In genomic region chr7:21616796-21617436, GRCh38 we compare ENCODE assay signal across 16 cellular contexts.
DNase-seq lines count a peak whose midpoint lies in the region; ATAC-seq, FAIRE-seq and TF ChIP-seq lines count a peak whose summit lies in the region.
"Had no signal": no experiment of that assay in that cellular context is flagged by ENCODE, and none has a peak within 500 bp of the region (broad histone marks: within the 10 kb centered on the region; RNA-seq: fewer than 3 reads in every experiment).

No MANE protein-coding gene starts in this region.

- H3K4me1 Mint-ChIP-seq in activated T-helper 2 cell treated with anti-CD3 and anti-CD28 coated beads, Interferon-gamma antibody, Interleukin-2, Interleukin-4, amounts not matched to agents 10 μg/mL and 5 μg/mL and 100 μg/mL, durations not matched to agents 14 hours and 24 hours and 36 hours (ENCODE audit: low read depth), result no peaks in the 10 kb centered on the region
- no peaks in the 10 kb centered on the region for H3K4me1 Mint-ChIP-seq in activated CD4-positive, alpha-beta T cell treated with anti-CD3 and anti-CD28 coated beads, Interleukin-2, amount 10 ng/mL, durations not matched to agents 24 days and 14 days
- H3K4me1 Mint-ChIP-seq: IgD-negative memory B cell had no signal

- H3K36me3 ChIP-seq in Panc1 (ENCODE audit: control insufficient read depth, insufficient read depth, low read length) (no peaks in the 10 kb centered on the region), fibroblast of lung (ENCODE audit: control insufficient read depth, insufficient read depth, low read length) (no peaks in the 10 kb centered on the region), pancreas (no peaks in the 10 kb centered on the region), HAP-1 (replicated peaks) (no peaks in the 10 kb centered on the region), Karpas-422 (ENCODE audit: insufficient read depth, low read length) (no peaks in the 10 kb centered on the region)
- H3K36me3 ChIP-seq: stomach had no signal

- H3K9ac ChIP-seq in fibroblast of lung (ENCODE audit: insufficient read depth, low read length) (no peak overlapping the region), Karpas-422 (ENCODE audit: low read length) (no peak overlapping the region)

- no peaks in the 10 kb centered on the region for H3K9me2 ChIP-seq in Karpas-422 (replicated peaks; ENCODE audit: insufficient read depth, low read length)

- H4K20me1 ChIP-seq in fibroblast of lung (ENCODE audit: control insufficient read depth, extremely low read depth, insufficient read depth, low read length), result no peaks in the 10 kb centered on the region
- H4K20me1 ChIP-seq in Karpas-422 (ENCODE audit: insufficient read depth, low read depth, low read length), result no peaks in the 10 kb centered on the region

- no TSS peak for BruUV-seq in Panc1 (replicated peaks; lab: Mats Ljungman, UMichigan)

- no peaks in the 10 kb centered on the region for H3K9me3 Mint-ChIP-seq in activated T-helper 2 cell treated with anti-CD3 and anti-CD28 coated beads, Interferon-gamma antibody, Interleukin-2, Interleukin-4, amounts not matched to agents 10 μg/mL and 5 μg/mL and 100 μg/mL, durations not matched to agents 14 hours and 24 hours and 36 hours
- peaks cover 2% of the 10 kb centered on the region for H3K9me3 Mint-ChIP-seq in activated CD4-positive, alpha-beta T cell treated with anti-CD3 and anti-CD28 coated beads, Interleukin-2, amount 10 ng/mL, durations not matched to agents 24 days and 14 days
- H3K9me3 Mint-ChIP-seq: CD8-positive, alpha-beta T cell had no signal

- H3K27me3 Mint-ChIP-seq in activated T-helper 2 cell treated with anti-CD3 and anti-CD28 coated beads, Interferon-gamma antibody, Interleukin-2, Interleukin-4, amounts not matched to agents 10 μg/mL and 5 μg/mL and 100 μg/mL, durations not matched to agents 14 hours and 24 hours and 36 hours (ENCODE audit: low read depth), result no peaks in the 10 kb centered on the region
- no peaks in the 10 kb centered on the region for H3K27me3 Mint-ChIP-seq in activated CD4-positive, alpha-beta T cell treated with anti-CD3 and anti-CD28 coated beads, Interleukin-2, amount 10 ng/mL, durations not matched to agents 24 days and 14 days
- H3K27me3 Mint-ChIP-seq: IgD-negative memory B cell had no signal

- H2AFZ ChIP-seq in fibroblast of lung (ENCODE audit: low read length), result no peak overlapping the region
- H2AFZ ChIP-seq in Karpas-422 (ENCODE audit: low read length), result no peak overlapping the region

- in situ Hi-C loops in Panc1 (cut with HindIII; ENCODE audit: low pct_unique_long_range_greater_than_20kb, low sequenced_read_pairs) (no loop called here), HAP-1 (cut with MboI; ENCODE audit: low sequenced_read_pairs) (no loop called here)

- H3K27ac Mint-ChIP-seq in activated T-helper 2 cell treated with anti-CD3 and anti-CD28 coated beads, Interferon-gamma antibody, Interleukin-2, Interleukin-4, amounts not matched to agents 10 μg/mL and 5 μg/mL and 100 μg/mL, durations not matched to agents 14 hours and 24 hours and 36 hours, result no peak overlapping the region
- no peak overlapping the region for H3K27ac Mint-ChIP-seq in activated CD4-positive, alpha-beta T cell treated with anti-CD3 and anti-CD28 coated beads, Interleukin-2, amount 10 ng/mL, durations not matched to agents 24 days and 14 days
- H3K27ac Mint-ChIP-seq: CD8-positive, alpha-beta T cell; IgD-negative memory B cell had no signal

- DNase-seq in GM03348 (ENCODE audit: low spot score) (peak; percentile 11), Panc1 (ENCODE audit: low read depth, low spot score) (peak; percentile 42), fibroblast of lung (ENCODE audit: low read depth in 2 of 2) (peak; percentile 31 to 79), pancreas (no peak), HAP-1 (ENCODE audit: low spot score in 2 of 2) (no peak), Karpas-422 (no peak)
- DNase-seq in activated T-helper 2 cell treated with anti-CD3 and anti-CD28 coated beads, Interferon-gamma antibody, Interleukin-2, Interleukin-4, amounts not matched to agents 10 μg/mL and 5 μg/mL and 100 μg/mL, durations not matched to agents 14 hours and 24 hours and 36 hours (ENCODE audit: low spot score), result no peak
- no peak for DNase-seq in activated CD4-positive, alpha-beta T cell treated with anti-CD3 and anti-CD28 coated beads, Interleukin-2, amount 10 ng/mL, durations not matched to agents 24 days and 14 days
- DNase-seq: activated gamma-delta T cell treated with Interleukin-2 at 50 U/mL for 16 hours; CD8-positive, alpha-beta T cell; NCI-H2171; nucleus accumbens; SHP77 treated with DMSO at 0.1 percent for 48 hours; stomach had no signal

- POLR2A ChIA-PET in Panc1 (lab: Charles Lee), result no interaction called here

- peaks cover 6% of the 10 kb centered on the region; the same call in 1 of the 2 replicates for H3K4me1 ChIP-seq in Panc1 (ENCODE audit: control insufficient read depth, insufficient read depth, low read length)
- H3K4me1 ChIP-seq in fibroblast of lung (ENCODE audit: control insufficient read depth, extremely low read depth, insufficient read depth, low read length), result peaks cover 2% of the 10 kb centered on the region
- H3K4me1 ChIP-seq in pancreas, result no peaks in the 10 kb centered on the region
- no peaks in the 10 kb centered on the region for H3K4me1 ChIP-seq in HAP-1
- no peaks in the 10 kb centered on the region for H3K4me1 ChIP-seq in Karpas-422 (ENCODE audit: low read length)

- CTCF ChIA-PET in Panc1 (lab: Charles Lee), result no interaction called here

- no peak for TF ChIP-seq CTCF in Panc1 (IDR thresholded peaks at IDR 0.05)
- no peak for TF ChIP-seq CTCF in fibroblast of lung (conservative IDR thresholded peaks at IDR 0.05 in 1 of 2, IDR thresholded peaks at IDR 0.05 in 1 of 2; ENCODE audit: low read depth in 1 of 2, low read length in 2 of 2)
- TF ChIP-seq CTCF in pancreas (IDR thresholded peaks at IDR 0.05), result no peak

- ATAC-seq in Panc1, result peak; percentile 84
- ATAC-seq in pancreas, result peak; percentile 9 to 63 (median 52)
- ATAC-seq: CD8-positive, alpha-beta T cell had no signal

- intact Hi-C loops in Panc1 (cut with micrococcal nuclease; ENCODE audit: unreplicated experiment), result no loop called here
- intact Hi-C loops in pancreas (cut with DNase I), result no loop called here
- intact Hi-C loops in activated T-helper 2 cell treated with anti-CD3 and anti-CD28 coated beads, Interferon-gamma antibody, Interleukin-2, Interleukin-4, amounts not matched to agents 10 μg/mL and 5 μg/mL and 100 μg/mL, durations not matched to agents 14 hours and 24 hours and 36 hours (cut with micrococcal nuclease), result no loop called here
- intact Hi-C loops in activated CD4-positive, alpha-beta T cell treated with anti-CD3 and anti-CD28 coated beads, Interleukin-2, amount 10 ng/mL, durations not matched to agents 24 days and 14 days (cut with micrococcal nuclease), result no loop called here

- no peak overlapping the region for H3K4me2 ChIP-seq in fibroblast of lung (ENCODE audit: extremely low read depth, insufficient read depth, low read length)
- H3K4me2 ChIP-seq in Karpas-422 (ENCODE audit: low read depth, low read length, poor library complexity, severe bottlenecking), result no peak overlapping the region

- no peaks in the 10 kb centered on the region for H3K36me3 Mint-ChIP-seq in activated T-helper 2 cell treated with anti-CD3 and anti-CD28 coated beads, Interferon-gamma antibody, Interleukin-2, Interleukin-4, amounts not matched to agents 10 μg/mL and 5 μg/mL and 100 μg/mL, durations not matched to agents 14 hours and 24 hours and 36 hours (ENCODE audit: low read depth)
- H3K36me3 Mint-ChIP-seq in activated CD4-positive, alpha-beta T cell treated with anti-CD3 and anti-CD28 coated beads, Interleukin-2, amount 10 ng/mL, durations not matched to agents 24 days and 14 days (ENCODE audit: low read depth), result no peaks in the 10 kb centered on the region
- H3K36me3 Mint-ChIP-seq: CD8-positive, alpha-beta T cell had no signal

- H3K27ac ChIP-seq in Panc1 (ENCODE audit: low read length) (no peak overlapping the region), fibroblast of lung (ENCODE audit: insufficient read depth, low read length) (no peak overlapping the region), pancreas (no peak overlapping the region), Karpas-422 (ENCODE audit: low read length) (no peak overlapping the region)

- H3K27me3 ChIP-seq in Panc1 (ENCODE audit: control insufficient read depth, insufficient read depth, low read length) (no peaks in the 10 kb centered on the region), fibroblast of lung (ENCODE audit: control insufficient read depth, insufficient read depth, low read length) (no peaks in the 10 kb centered on the region), pancreas (no peaks in the 10 kb centered on the region), HAP-1 (ENCODE audit: low read depth) (no peaks in the 10 kb centered on the region), Karpas-422 (ENCODE audit: low read length) (no peaks in the 10 kb centered on the region)
- H3K27me3 ChIP-seq: stomach had no signal

- 57 to 68% methylated on average over 7 of the region's 7 CpGs for WGBS in pancreas, 2 donors

- H3K9me3 ChIP-seq in Panc1 (ENCODE audit: control insufficient read depth, insufficient read depth, low read depth, low read length), result no peaks in the 10 kb centered on the region
- H3K9me3 ChIP-seq in fibroblast of lung (ENCODE audit: control insufficient read depth, insufficient read depth, low read depth, low read length), result no peaks in the 10 kb centered on the region
- H3K9me3 ChIP-seq in pancreas, result no peaks in the 10 kb centered on the region
- H3K9me3 ChIP-seq in HAP-1, result no peaks in the 10 kb centered on the region
- no peaks in the 10 kb centered on the region for H3K9me3 ChIP-seq in Karpas-422 (ENCODE audit: low read length)
- H3K9me3 ChIP-seq: stomach had no signal

- H3K4me3 ChIP-seq in Panc1 (ENCODE audit: low read depth in 2 of 2, low read length in 2 of 2) (no peak overlapping the region), fibroblast of lung (replicated peaks in 1 of 4; ENCODE audit: control extremely low read depth in 1 of 4, insufficient read depth in 1 of 4, low read depth in 3 of 4, low read length in 4 of 4) (no peak overlapping the region), pancreas (no peak overlapping the region), HAP-1 (no peak overlapping the region), Karpas-422 (ENCODE audit: low read length) (no peak overlapping the region)
- H3K4me3 ChIP-seq: stomach had no signal

- no peak for FAIRE-seq in pancreas (lab: Jason Lieb, UNC)
- FAIRE-seq: islet of Langerhans had no signal

- H3K79me2 ChIP-seq in fibroblast of lung (ENCODE audit: control insufficient read depth, insufficient read depth, low read length) (no peaks in the 10 kb centered on the region), Karpas-422 (ENCODE audit: low read length) (no peaks in the 10 kb centered on the region)

- no peak overlapping the region for H3K4me3 Mint-ChIP-seq in activated T-helper 2 cell treated with anti-CD3 and anti-CD28 coated beads, Interferon-gamma antibody, Interleukin-2, Interleukin-4, amounts not matched to agents 10 μg/mL and 5 μg/mL and 100 μg/mL, durations not matched to agents 14 hours and 24 hours and 36 hours (ENCODE audit: low read depth)
- no peak overlapping the region for H3K4me3 Mint-ChIP-seq in activated CD4-positive, alpha-beta T cell treated with anti-CD3 and anti-CD28 coated beads, Interleukin-2, amount 10 ng/mL, durations not matched to agents 24 days and 14 days
- H3K4me3 Mint-ChIP-seq: CD8-positive, alpha-beta T cell; IgD-negative memory B cell had no signal

Comparison
In these comparisons a context has a peak if more than half of its experiments do, and no peak if none do; other contexts are left out.
1. DNase-seq: peak in GM03348 (single experiment), Panc1 (single experiment) and fibroblast of lung (2 of 2); none in pancreas (0 of 6), HAP-1 (0 of 2), activated T-helper 2 cell treated with anti-CD3 and anti-CD28 coated beads, Interferon-gamma antibody, Interleukin-2, Interleukin-4, amounts not matched to agents 10 μg/mL and 5 μg/mL and 100 μg/mL, durations not matched to agents 14 hours and 24 hours and 36 hours (single experiment), activated CD4-positive, alpha-beta T cell treated with anti-CD3 and anti-CD28 coated beads, Interleukin-2, amount 10 ng/mL, durations not matched to agents 24 days and 14 days (single experiment) and Karpas-422 (single experiment).